ENCODE assay signal across 14 cellular contexts in the genomic region with DNA sequence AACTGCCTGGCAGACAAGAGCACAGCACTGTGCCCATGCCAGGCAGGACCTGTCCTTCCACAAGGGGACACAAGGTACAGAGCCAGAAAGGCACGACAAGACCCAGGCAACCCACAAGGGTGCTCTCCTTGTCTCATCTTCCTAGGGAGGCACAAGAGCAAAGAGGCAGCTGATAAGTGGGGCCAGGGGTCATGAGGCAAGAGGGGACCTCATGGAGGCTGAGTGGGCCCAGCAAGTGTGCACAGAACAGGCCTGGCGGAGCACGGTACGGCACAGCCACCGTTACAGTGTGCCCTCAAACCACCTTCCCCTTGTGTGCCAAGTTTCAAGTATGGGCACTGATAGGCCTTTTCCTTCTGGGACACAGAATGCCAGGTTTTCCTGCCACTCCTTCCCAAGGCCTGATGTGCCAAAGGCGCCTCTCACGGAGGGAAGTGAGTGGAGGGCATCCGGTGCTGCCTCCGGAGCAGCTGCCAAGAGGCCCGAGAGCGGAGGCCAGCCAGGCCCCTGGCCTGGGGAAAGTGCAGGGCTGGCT.
DNase-seq lines count a peak whose midpoint lies in the region; ATAC-seq, FAIRE-seq and TF ChIP-seq lines count a peak whose summit lies in the region.
"Had no signal": no experiment of that assay in that cellular context is flagged by ENCODE, and none has a peak within 500 bp of the region (broad histone marks: within the 10 kb centered on the region; RNA-seq: fewer than 3 reads in every experiment).

No MANE protein-coding gene starts in this region.

- peak; percentile 26 for FAIRE-seq in endothelial cell of umbilical vein (lab: Jason Lieb, UNC)
- FAIRE-seq: frontal cortex had no signal

- no peaks in the 10 kb centered on the region for H3K27me3 ChIP-seq in breast epithelium
- no peaks in the 10 kb centered on the region for H3K27me3 ChIP-seq in endothelial cell of umbilical vein (ENCODE audit: control insufficient read depth in 2 of 2, insufficient read depth in 2 of 2, low read length in 2 of 2)
- H3K27me3 ChIP-seq in neutrophil = no peaks in the 10 kb centered on the region
- H3K27me3 ChIP-seq in uterus = no peaks in the 10 kb centered on the region
- H3K27me3 ChIP-seq: ascending aorta had no signal

- H3K4me1 Mint-ChIP-seq in MCF 10A (ENCODE audit: insufficient read depth, unreplicated experiment) = no peaks in the 10 kb centered on the region

- no peaks in the 10 kb centered on the region for H3K9me1 ChIP-seq in endothelial cell of umbilical vein (replicated peaks; ENCODE audit: control insufficient read depth, extremely low read depth, insufficient read depth, low read length)

- no peak overlapping the region for H2AFZ ChIP-seq in endothelial cell of umbilical vein (ENCODE audit: low read depth, low read length)

- DNase-seq in breast epithelium (ENCODE audit: low spot score in 2 of 2) = no peak
- DNase-seq in MCF 10A (ENCODE audit: unreplicated experiment) = no peak
- no peak for DNase-seq in endothelial cell of umbilical vein (ENCODE audit: low read depth, low spot score)
- DNase-seq in uterus = no peak
- no peak for DNase-seq in NCI-H345 (lab: John Stamatoyannopoulos, UW)
- DNase-seq in NCI-H226 = no peak
- DNase-seq: activated T-cell treated with anti-CD3 and anti-CD28 coated beads, Interleukin-2, amount 50 U/mL, for 72 hours; islet precursor cell; retina had no signal

- H3K27me3 Mint-ChIP-seq in MCF 10A (ENCODE audit: insufficient read depth, unreplicated experiment) = no peaks in the 10 kb centered on the region

- H3K36me3 Mint-ChIP-seq in MCF 10A (ENCODE audit: insufficient read depth, unreplicated experiment) = peaks cover 7% of the 10 kb centered on the region

- dilution Hi-C loops in endothelial cell of umbilical vein (cut with MboI; ENCODE audit: extremely low pct_ligation_motif_present, low sequenced_read_pairs) = no loop called here

- H3K4me1 ChIP-seq in breast epithelium (peaks cover 4 to 10% of the 10 kb centered on the region in 2 donors), endothelial cell of umbilical vein (ENCODE audit: control insufficient read depth, extremely low read depth, insufficient read depth, low read length) (peaks cover 7% of the 10 kb centered on the region), neutrophil (ENCODE audit: control insufficient read depth in 1 of 2, insufficient read depth in 1 of 2, low read depth in 1 of 2, low read length in 1 of 2) (peaks cover 37 to 39% of the 10 kb centered on the region in 2 experiments), uterus (peaks cover 0 to 13% of the 10 kb centered on the region in 2 donors)

- H4K20me1 ChIP-seq in endothelial cell of umbilical vein (replicated peaks; ENCODE audit: control insufficient read depth, extremely low read depth, insufficient read depth, low read length) = no peaks in the 10 kb centered on the region

- H3K4me2 ChIP-seq in endothelial cell of umbilical vein (ENCODE audit: insufficient read depth, low read length) = no peak overlapping the region

- CTCF ChIA-PET in MCF 10A (lab: Yijun Ruan, JAX) (interaction anchor here (0.6 to 0.8 kb wide), 2 partner anchors 28 to 73 kb away, joined by 3 to 5 read pairs; no protein-coding TSS in a partner anchor), endothelial cell of umbilical vein (lab: Charles Lee) (interaction anchor here (0.6 to 1.6 kb wide), 5 partner anchors 12 to 72 kb away, joined by 3 to 6 read pairs (median 3); no protein-coding TSS in a partner anchor)

- ATAC-seq in HG02588 (IDR thresholded peaks at IDR 0.05; ENCODE audit: unreplicated experiment) = no peak
- ATAC-seq: activated CD4-positive, CD25-positive, alpha-beta regulatory T cell treated with anti-CD3 and anti-CD28 coated beads, Interleukin-2, amount 50 U/mL, for 24 hours had no signal

- H3K36me3 ChIP-seq in breast epithelium (no peaks in the 10 kb centered on the region), endothelial cell of umbilical vein (ENCODE audit: control insufficient read depth in 2 of 2, extremely low read depth in 1 of 2, insufficient read depth in 2 of 2, low read length in 2 of 2) (peaks cover 0 to 5% of the 10 kb centered on the region in 2 experiments), neutrophil (peaks cover 8% of the 10 kb centered on the region), uterus (no peaks in the 10 kb centered on the region)
- H3K36me3 ChIP-seq: ascending aorta had no signal

- POLR2A ChIA-PET in MCF 10A (lab: Yijun Ruan, JAX) (no interaction called here), endothelial cell of umbilical vein (lab: Charles Lee) (interaction anchor here (0.6 kb wide), 1 partner anchor 217 kb away, joined by 4 read pairs; no protein-coding TSS in a partner anchor)

- no peak overlapping the region for H3K9ac ChIP-seq in endothelial cell of umbilical vein (replicated peaks; ENCODE audit: extremely low read depth, insufficient read depth, low read length)

- BruUV-seq in MCF 10A (replicated peaks; lab: Mats Ljungman, UMichigan) (no TSS peak), endothelial cell of umbilical vein (replicated peaks; lab: Mats Ljungman, UMichigan) (no TSS peak)

- TF ChIP-seq POLR2A in breast epithelium (IDR thresholded peaks at IDR 0.05) (no peak), endothelial cell of umbilical vein (IDR thresholded peaks at IDR 0.05; ENCODE audit: low read depth, low read length) (no peak), uterus (IDR thresholded peaks at IDR 0.05) (no peak)

- H3K27ac Mint-ChIP-seq in MCF 10A (ENCODE audit: low read depth, unreplicated experiment) = no peak overlapping the region
- H3K27ac Mint-ChIP-seq: activated T-cell treated with anti-CD3 and anti-CD28 coated beads, Interleukin-2, amount 50 U/mL, for 72 hours had no signal

- no peaks in the 10 kb centered on the region for H3K9me3 ChIP-seq in breast epithelium
- H3K9me3 ChIP-seq in endothelial cell of umbilical vein (replicated peaks; ENCODE audit: control insufficient read depth, insufficient read depth, low read length) = no peaks in the 10 kb centered on the region
- no peaks in the 10 kb centered on the region for H3K9me3 ChIP-seq in neutrophil
- H3K9me3 ChIP-seq in uterus = no peaks in the 10 kb centered on the region
- H3K9me3 ChIP-seq: ascending aorta had no signal

- TF ChIP-seq CTCF in breast epithelium (IDR thresholded peaks at IDR 0.05) (no peak), MCF 10A (IDR thresholded peaks at IDR 0.05; ENCODE audit: unreplicated experiment) (no peak), endothelial cell of umbilical vein (IDR thresholded peaks at IDR 0.05; ENCODE audit: extremely low read depth in 1 of 2, insufficient read depth in 1 of 2, low read depth in 1 of 2, low read length in 2 of 2) (no peak), neutrophil (IDR thresholded peaks at IDR 0.05) (no peak), uterus (IDR thresholded peaks at IDR 0.05) (no peak)

- H3K9me3 Mint-ChIP-seq in MCF 10A (ENCODE audit: unreplicated experiment) = no peaks in the 10 kb centered on the region
- H3K9me3 Mint-ChIP-seq: activated T-cell treated with anti-CD3 and anti-CD28 coated beads, Interleukin-2, amount 50 U/mL, for 72 hours had no signal

- intact Hi-C loops in breast epithelium (cut with DNase I; ENCODE audit: low total_unique reads) = no loop called here
- intact Hi-C loops in MCF 10A (cut with micrococcal nuclease) = no loop called here
- intact Hi-C loops in endothelial cell of umbilical vein (cut with micrococcal nuclease) = no loop called here
- intact Hi-C loops in uterus (cut with DNase I; ENCODE audit: low total_unique reads) = no loop called here

- H3K4me3 ChIP-seq in breast epithelium = no peak overlapping the region
- H3K4me3 ChIP-seq in endothelial cell of umbilical vein (replicated peaks in 1 of 3; ENCODE audit: insufficient read depth in 1 of 3, low read depth in 1 of 3, low read length in 3 of 3) = no peak overlapping the region
- no peak overlapping the region for H3K4me3 ChIP-seq in neutrophil (ENCODE audit: low read depth in 1 of 2, low read length in 1 of 2)
- H3K4me3 ChIP-seq in uterus = no peak overlapping the region
- H3K4me3 ChIP-seq: ascending aorta had no signal

- H3K79me2 ChIP-seq in endothelial cell of umbilical vein (ENCODE audit: control insufficient read depth, insufficient read depth, low read length) = no peaks in the 10 kb centered on the region

- H3K4me3 Mint-ChIP-seq in MCF 10A (ENCODE audit: unreplicated experiment) = no peak overlapping the region

- H3K27ac ChIP-seq in breast epithelium = peak overlapping the region; percentile 22 to 75
- no peak overlapping the region for H3K27ac ChIP-seq in endothelial cell of umbilical vein (ENCODE audit: insufficient read depth, low read depth, low read length)
- H3K27ac ChIP-seq in neutrophil = peak overlapping the region; percentile 3
- H3K27ac ChIP-seq in uterus = peak overlapping the region; percentile 45 to 72
- H3K27ac ChIP-seq: ascending aorta had no signal

TF ChIP-seq in endothelial cell of umbilical vein, 7 proteins besides CTCF, POLR2A, EP300 and RAD21:
- no peak for TF ChIP-seq FOS (IDR thresholded peaks at IDR 0.05; ENCODE audit: borderline replicate concordance, insufficient read depth, low read length)
- TF ChIP-seq POLR2AphosphoS5 (IDR thresholded peaks at IDR 0.05; ENCODE audit: insufficient read depth, low read depth, low read length) = no peak
- TF ChIP-seq MYC (IDR thresholded peaks at IDR 0.05; ENCODE audit: low read depth, low read length) = no peak
- TF ChIP-seq, protein P1, sequence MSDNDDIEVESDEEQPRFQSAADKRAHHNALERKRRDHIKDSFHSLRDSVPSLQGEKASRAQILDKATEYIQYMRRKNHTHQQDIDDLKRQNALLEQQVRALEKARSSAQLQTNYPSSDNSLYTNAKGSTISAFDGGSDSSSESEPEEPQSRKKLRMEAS (IDR thresholded peaks at IDR 0.05; ENCODE audit: insufficient read depth, insufficient read length) = no peak
- TF ChIP-seq JUN (IDR thresholded peaks at IDR 0.05; ENCODE audit: borderline replicate concordance, insufficient read depth, insufficient read length, low read depth) = no peak
- TF ChIP-seq GATA2 (IDR thresholded peaks at IDR 0.05; ENCODE audit: insufficient read depth, insufficient read length, low read depth, low read length) = no peak
- TF ChIP-seq EZH2 (IDR thresholded peaks at IDR 0.05; ENCODE audit: borderline replicate concordance, low read depth, low read length, severe bottlenecking) = no peak
